In the genomic region with DNA sequence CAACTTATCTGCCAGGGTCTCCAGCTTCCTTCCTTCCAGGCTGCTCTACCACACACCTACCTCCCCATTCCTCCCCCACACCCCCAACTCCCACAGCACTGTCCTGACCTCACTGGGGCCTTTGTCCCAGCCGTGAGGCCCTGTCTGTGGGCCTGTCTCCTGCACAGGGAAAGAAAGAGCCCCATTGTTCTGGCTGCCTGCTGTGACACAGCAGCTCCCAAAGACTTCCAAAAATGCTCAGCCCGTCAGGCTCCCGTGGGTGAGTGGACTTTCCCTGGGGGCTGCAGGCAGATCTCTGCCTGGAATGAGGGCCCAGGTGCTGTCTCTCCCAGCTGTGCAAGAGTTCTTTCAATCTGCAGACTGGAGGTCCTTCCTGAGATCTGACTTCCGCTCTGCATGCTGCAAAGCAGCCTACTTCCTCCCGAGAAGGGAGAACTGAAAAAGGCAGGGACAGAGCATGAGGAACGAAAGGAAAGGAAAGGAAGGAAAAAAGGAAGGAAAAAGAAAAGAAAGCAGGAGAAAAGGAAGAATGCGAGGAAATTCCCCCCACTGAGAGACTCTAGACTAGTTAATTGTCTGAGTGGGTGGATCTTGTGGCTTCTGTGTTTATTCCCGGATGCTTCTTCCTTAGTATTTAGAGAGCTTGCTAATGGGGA, we compare ENCODE assay signal across 9 cellular contexts. TPM values are rescaled to one million over a fixed set of nuclear protein-coding genes. Genes with fewer than 3 reads are reported as not detected.
DNase-seq lines count a peak whose midpoint lies in the region; ATAC-seq, FAIRE-seq and TF ChIP-seq lines count a peak whose summit lies in the region.
"Had no signal": no experiment of that assay in that cellular context is flagged by ENCODE, and none has a peak within 500 bp of the region (broad histone marks: within the 10 kb centered on the region; RNA-seq: fewer than 3 reads in every experiment).

No MANE protein-coding gene starts in this region.

- TF ChIP-seq CTCF in HepG2 (CRISPR knock-in tag; IDR thresholded peaks at IDR 0.05) (no peak), upper lobe of left lung (IDR thresholded peaks at IDR 0.05) (no peak)

- H3K27me3 Mint-ChIP-seq in activated CD4-positive, alpha-beta T cell treated with anti-CD3 and anti-CD28 coated beads, Interleukin-2, amount 10 ng/mL, durations not matched to agents 24 days and 14 days = peaks cover 23% of the 10 kb centered on the region
- H3K27me3 Mint-ChIP-seq in activated CD4-positive, alpha-beta T cell treated with anti-CD3 and anti-CD28 coated beads for 36 hours = peaks cover 10% of the 10 kb centered on the region
- H3K27me3 Mint-ChIP-seq in immature natural killer cell (ENCODE audit: low read depth in 3 of 3) = peaks cover 10 to 18% (median 17%) of the 10 kb centered on the region in 3 donors

- TF ChIP-seq RAD21 in HepG2 (CRISPR knock-in tag; IDR thresholded peaks at IDR 0.05) = no peak

- H3K27ac ChIP-seq in HepG2 (ENCODE audit: extremely low read length, insufficient read depth, low read length) (peak overlapping the region; percentile 95), upper lobe of left lung (peak overlapping the region; percentile 80 to 91 (median 83))

- no peak overlapping the region for H2AFZ ChIP-seq in HepG2 (ENCODE audit: low read length)

- H3K27me3 ChIP-seq in HepG2 (ENCODE audit: control insufficient read depth in 1 of 2, insufficient read depth in 2 of 2, low read length in 2 of 2) (no peaks in the 10 kb centered on the region; a peak in 1 of 5 replicates), upper lobe of left lung (peaks cover 0 to 1% (median 0%) of the 10 kb centered on the region in 4 donors)

- POLR2A ChIA-PET in activated CD4-positive, alpha-beta T cell treated with anti-CD3 and anti-CD28 coated beads for 36 hours (lab: Charles Lee) = interaction anchor here (0.7 kb wide), 1 partner anchor 126 kb away, joined by 3 read pairs; no protein-coding TSS in a partner anchor
- POLR2A ChIA-PET in HepG2 (lab: Yijun Ruan, JAX) = interaction anchor here (1.0 to 11.4 kb wide), 15 partner anchors 12 to 204 kb away, joined by 3 to 189 read pairs (median 6); a partner anchor contains a TSS

- peaks cover 85% of the 10 kb centered on the region for H3K4me1 ChIP-seq in HepG2 (ENCODE audit: insufficient read depth, low read length)
- H3K4me1 ChIP-seq in upper lobe of left lung = peaks cover 84 to 92% (median 88%) of the 10 kb centered on the region in 4 donors

- peak overlapping the region; percentile 94 for H3K9ac ChIP-seq in HepG2 (ENCODE audit: insufficient read depth, low read depth, low read length)

- in situ Hi-C loops in HepG2 (cut with HindIII; ENCODE audit: extremely low pct_ligation_motif_present, low pct_unique_long_range_greater_than_20kb) = no loop called here

- peak overlapping the region; percentile 93 for H3K4me3 Mint-ChIP-seq in activated CD4-positive, alpha-beta T cell treated with anti-CD3 and anti-CD28 coated beads, Interleukin-2, amount 10 ng/mL, durations not matched to agents 24 days and 14 days
- no peak overlapping the region for H3K4me3 Mint-ChIP-seq in activated CD4-positive, alpha-beta T cell treated with anti-CD3 and anti-CD28 coated beads for 36 hours
- H3K4me3 Mint-ChIP-seq in immature natural killer cell = no peak overlapping the region

- H3K36me3 ChIP-seq in HepG2 (replicated peaks in 1 of 2; ENCODE audit: control insufficient read depth in 1 of 2, insufficient read depth in 2 of 2, low read length in 2 of 2) (peaks cover 0 to 5% of the 10 kb centered on the region in 2 experiments; a peak in 1 of 5 replicates), upper lobe of left lung (no peaks in the 10 kb centered on the region)

- TF ChIP-seq POLR2A in HepG2 (IDR thresholded peaks at IDR 0.05; ENCODE audit: insufficient read depth in 1 of 2, low read depth in 2 of 2, low read length in 2 of 2) = no peak
- TF ChIP-seq POLR2A in upper lobe of left lung (IDR thresholded peaks at IDR 0.05) = no peak

- no peak for FAIRE-seq in HepG2 (lab: Jason Lieb, UNC)
- FAIRE-seq: bronchial epithelial cell had no signal

- BruUV-seq in HepG2 (replicated peaks; lab: Mats Ljungman, UMichigan) = TSS peak; percentile 71

- peak overlapping the region; percentile 93 for H3K27ac Mint-ChIP-seq in activated CD4-positive, alpha-beta T cell treated with anti-CD3 and anti-CD28 coated beads, Interleukin-2, amount 10 ng/mL, durations not matched to agents 24 days and 14 days
- no peak overlapping the region for H3K27ac Mint-ChIP-seq in activated CD4-positive, alpha-beta T cell treated with anti-CD3 and anti-CD28 coated beads for 36 hours
- H3K27ac Mint-ChIP-seq in immature natural killer cell = peak overlapping the region in 3 of 6 donors; percentile 34 to 76 (median 73)

- CTCF ChIA-PET in activated CD4-positive, alpha-beta T cell treated with anti-CD3 and anti-CD28 coated beads for 36 hours (lab: Charles Lee) = interaction anchor here (0.6 to 7.7 kb wide), 14 partner anchors 15 to 160 kb away, joined by 3 to 117 read pairs (median 7); a partner anchor contains a TSS
- CTCF ChIA-PET in HepG2 (lab: Yijun Ruan, JAX; ENCODE audit: low intra/inter-chr PET ratio, low total read pairs) = no interaction called here

- H3K36me3 Mint-ChIP-seq in activated CD4-positive, alpha-beta T cell treated with anti-CD3 and anti-CD28 coated beads, Interleukin-2, amount 10 ng/mL, durations not matched to agents 24 days and 14 days (ENCODE audit: low read depth) = no peaks in the 10 kb centered on the region
- no peaks in the 10 kb centered on the region for H3K36me3 Mint-ChIP-seq in activated CD4-positive, alpha-beta T cell treated with anti-CD3 and anti-CD28 coated beads for 36 hours (ENCODE audit: low read depth)
- H3K36me3 Mint-ChIP-seq in immature natural killer cell = no peaks in the 10 kb centered on the region

- intact Hi-C loops in activated CD4-positive, alpha-beta T cell treated with anti-CD3 and anti-CD28 coated beads, Interleukin-2, amount 10 ng/mL, durations not matched to agents 24 days and 14 days (cut with micrococcal nuclease) = loop anchor here (2.0 kb wide), 3 partner anchors 15 to 67 kb away; a partner anchor contains a TSS
- intact Hi-C loops in activated CD4-positive, alpha-beta T cell treated with anti-CD3 and anti-CD28 coated beads for 36 hours (cut with DNase I, micrococcal nuclease) = loop anchor here in 1 of 2 experiments (5.0 kb wide), 1 partner anchor 470 kb away; no protein-coding TSS in a partner anchor
- intact Hi-C loops in HepG2 (cut with micrococcal nuclease; ENCODE audit: unreplicated experiment) = loop anchor here (10.0 kb wide), 1 partner anchor 63 kb away; a partner anchor contains a TSS

- ATAC-seq in activated CD4-positive, alpha-beta T cell treated with anti-CD3 and anti-CD28 coated beads for 36 hours = no peak
- ATAC-seq in HepG2 (peak; percentile 9), upper lobe of left lung (ENCODE audit: low FRiP score in 2 of 2) (no peak), GM21529 (IDR thresholded peaks at IDR 0.05; ENCODE audit: unreplicated experiment) (no peak)

- TF ChIP-seq EP300 in HepG2 (IDR thresholded peaks at IDR 0.05; ENCODE audit: low read depth in 2 of 2, low read length in 2 of 2) (peak in 1 of 2 experiments; percentile 52; a peak in 1 of 4 replicates), HepG2 (CRISPR knock-in tag; IDR thresholded peaks at IDR 0.05; ENCODE audit: borderline replicate concordance) (no peak), upper lobe of left lung (IDR thresholded peaks at IDR 0.05) (no peak)

- H3K9me3 ChIP-seq in HepG2 (ENCODE audit: low read length) (no peaks in the 10 kb centered on the region), upper lobe of left lung (no peaks in the 10 kb centered on the region)

- H3K4me3 ChIP-seq in HepG2 (replicated peaks in 1 of 3; ENCODE audit: insufficient read depth in 1 of 3, low read depth in 2 of 3, low read length in 3 of 3) (peak overlapping the region; percentile 50 to 80 (median 75); a peak in 5 of 6 replicates), upper lobe of left lung (no peak overlapping the region)

- no peaks in the 10 kb centered on the region for H3K9me3 Mint-ChIP-seq in activated CD4-positive, alpha-beta T cell treated with anti-CD3 and anti-CD28 coated beads, Interleukin-2, amount 10 ng/mL, durations not matched to agents 24 days and 14 days
- no peaks in the 10 kb centered on the region for H3K9me3 Mint-ChIP-seq in activated CD4-positive, alpha-beta T cell treated with anti-CD3 and anti-CD28 coated beads for 36 hours (ENCODE audit: low read depth)
- H3K9me3 Mint-ChIP-seq in immature natural killer cell = no peaks in the 10 kb centered on the region

- peaks cover 20% of the 10 kb centered on the region for H3K79me2 ChIP-seq in HepG2 (ENCODE audit: insufficient read depth, low read length)

- no peak for DNase-seq in activated CD4-positive, alpha-beta T cell treated with anti-CD3 and anti-CD28 coated beads, Interleukin-2, amount 10 ng/mL, durations not matched to agents 24 days and 14 days
- no peak for DNase-seq in activated CD4-positive, alpha-beta T cell treated with anti-CD3 and anti-CD28 coated beads for 36 hours
- DNase-seq in amniotic epithelial cell (ENCODE audit: low read depth) (peak; percentile 24), HepG2 (ENCODE audit: low spot score) (peak; percentile 76), upper lobe of left lung (no peak), kidney glomerular epithelial cell (lab: John Stamatoyannopoulos, UW) (no peak), immature natural killer cell (no peak)

- peaks cover 28% of the 10 kb centered on the region for H4K20me1 ChIP-seq in HepG2 (ENCODE audit: insufficient read depth, low read length)

- peak overlapping the region; percentile 95 for H3K4me2 ChIP-seq in HepG2 (ENCODE audit: low read depth, low read length)

- H3K4me1 Mint-ChIP-seq in activated CD4-positive, alpha-beta T cell treated with anti-CD3 and anti-CD28 coated beads, Interleukin-2, amount 10 ng/mL, durations not matched to agents 24 days and 14 days = peaks cover 58% of the 10 kb centered on the region
- H3K4me1 Mint-ChIP-seq in activated CD4-positive, alpha-beta T cell treated with anti-CD3 and anti-CD28 coated beads for 36 hours = peaks cover 41% of the 10 kb centered on the region
- H3K4me1 Mint-ChIP-seq in immature natural killer cell = peaks cover 46 to 52% of the 10 kb centered on the region in 2 donors

- WGBS in HepG2 (ENCODE audit: low lambda C conversion rate) = 30% methylated on average over 8 of the region's 8 CpGs
- WGBS in upper lobe of left lung, 2 donors = 37 to 43% methylated on average over 8 of the region's 8 CpGs

RNA-seq across cellular contexts. Expression of a gene that starts 15.1 kb away (rescaled TPM):
- total RNA-seq in activated CD4-positive, alpha-beta T cell treated with anti-CD3 and anti-CD28 coated beads, Interleukin-2, amount 10 ng/mL, durations not matched to agents 24 days and 14 days = 0.05 TPM in 2 replicates
- total RNA-seq in activated CD4-positive, alpha-beta T cell treated with anti-CD3 and anti-CD28 coated beads for 36 hours = under 1 TPM in 1 of 2 experiments, not detected in 1; 0.02 TPM
- 12.7 and 16.6 TPM in 2 replicates for total RNA-seq in HepG2 (2016; rRNA removed; fragmentation: Illumina TruSeq; extraction: Trizol)
- 0.30 and 0.53 TPM in 2 replicates for total RNA-seq in HepG2 (2016; cell fraction: cytosol; rRNA removed; fragmentation: Illumina TruSeq; extraction: Trizol; ENCODE audit: low read depth)
- 9.1 and 18.2 TPM in 2 replicates for total RNA-seq in HepG2 (2016; cell fraction: insoluble cytoplasmic fraction; rRNA removed; fragmentation: Illumina TruSeq; extraction: Trizol)
- total RNA-seq in HepG2 (2016; cell fraction: membrane; rRNA removed; fragmentation: Illumina TruSeq; extraction: Trizol) = 1.4 and 1.5 TPM in 2 replicates
- 11.7 and 13.1 TPM in 2 replicates for total RNA-seq in HepG2 (2016; cell fraction: nucleus; rRNA removed; fragmentation: Illumina TruSeq; extraction: Trizol)
- polyA plus RNA-seq in HepG2 (2011; rRNA removed) = 1.7 and 2.5 TPM in 2 replicates
- polyA plus RNA-seq in HepG2 (2011; cell fraction: cytosol; rRNA removed) = 1.1 and 1.2 TPM in 2 replicates
- polyA plus RNA-seq in HepG2 (2011; cell fraction: nucleus; rRNA removed) = 9.3 and 9.7 TPM in 2 replicates
- 3.5 and 3.6 TPM in 2 replicates for polyA plus RNA-seq in HepG2 (2012)
- 0.32 and 0.38 TPM in 2 replicates for polyA plus RNA-seq in HepG2 (2016; cell fraction: cytosol; fragmentation: Illumina TruSeq; extraction: Trizol; ENCODE audit: low read depth)
- 8.6 and 10.8 TPM in 2 replicates for polyA plus RNA-seq in HepG2 (2016; cell fraction: insoluble cytoplasmic fraction; fragmentation: Illumina TruSeq; extraction: Trizol; ENCODE audit: low read depth)
- 0.46 and 0.93 TPM in 2 replicates for polyA plus RNA-seq in HepG2 (2016; cell fraction: membrane; fragmentation: Illumina TruSeq; extraction: Trizol; ENCODE audit: low read depth)
- polyA plus RNA-seq in HepG2 (2016; cell fraction: nucleus; fragmentation: Illumina TruSeq; extraction: Trizol; ENCODE audit: insufficient read depth, low read depth) = 27.3 and 27.7 TPM in 2 replicates
- polyA minus RNA-seq in HepG2 (2011; rRNA and poly(A)+ RNA removed; ENCODE audit: low replicate concordance) = 0.91 and 2.7 TPM in 2 replicates
- 2.4 and 2.5 TPM in 2 replicates for polyA minus RNA-seq in HepG2 (2011; cell fraction: cytosol; rRNA and poly(A)+ RNA removed)
- polyA minus RNA-seq in HepG2 (2011; cell fraction: nucleus; rRNA and poly(A)+ RNA removed) = 1.5 and 1.7 TPM in 2 replicates
- 10 to 100 TPM; 25.9 to 93.5 (median 34.3) TPM for total RNA-seq in upper lobe of left lung
- polyA plus RNA-seq in immature natural killer cell = not detected

RNA-seq across cellular contexts. Expression of a gene that starts 20.1 kb away (rescaled TPM):
- total RNA-seq in activated CD4-positive, alpha-beta T cell treated with anti-CD3 and anti-CD28 coated beads, Interleukin-2, amount 10 ng/mL, durations not matched to agents 24 days and 14 days = not detected in 2 replicates
- total RNA-seq in activated CD4-positive, alpha-beta T cell treated with anti-CD3 and anti-CD28 coated beads for 36 hours = not detected
- total RNA-seq in HepG2 (2016; rRNA removed; fragmentation: Illumina TruSeq; extraction: Trizol) = not detected in 2 replicates
- total RNA-seq in HepG2 (2016; cell fraction: cytosol; rRNA removed; fragmentation: Illumina TruSeq; extraction: Trizol; ENCODE audit: low read depth) = not detected in 2 replicates
- total RNA-seq in HepG2 (2016; cell fraction: insoluble cytoplasmic fraction; rRNA removed; fragmentation: Illumina TruSeq; extraction: Trizol) = not detected in 2 replicates
- total RNA-seq in HepG2 (2016; cell fraction: membrane; rRNA removed; fragmentation: Illumina TruSeq; extraction: Trizol) = not detected in 2 replicates
- total RNA-seq in HepG2 (2016; cell fraction: nucleus; rRNA removed; fragmentation: Illumina TruSeq; extraction: Trizol) = not detected in 2 replicates
- not detected in 2 replicates for polyA plus RNA-seq in HepG2 (2011; rRNA removed)
- polyA plus RNA-seq in HepG2 (2011; cell fraction: cytosol; rRNA removed) = not detected in 2 replicates
- polyA plus RNA-seq in HepG2 (2011; cell fraction: nucleus; rRNA removed) = 0.24 TPM in 1 of 2 replicates, not detected in the other
- 0.21 TPM in 2 replicates for polyA plus RNA-seq in HepG2 (2012)
- polyA plus RNA-seq in HepG2 (2016; cell fraction: cytosol; fragmentation: Illumina TruSeq; extraction: Trizol; ENCODE audit: low read depth) = not detected in 2 replicates
- polyA plus RNA-seq in HepG2 (2016; cell fraction: insoluble cytoplasmic fraction; fragmentation: Illumina TruSeq; extraction: Trizol; ENCODE audit: low read depth) = not detected in 2 replicates
- not detected in 2 replicates for polyA plus RNA-seq in HepG2 (2016; cell fraction: membrane; fragmentation: Illumina TruSeq; extraction: Trizol; ENCODE audit: low read depth)
- not detected in 2 replicates for polyA plus RNA-seq in HepG2 (2016; cell fraction: nucleus; fragmentation: Illumina TruSeq; extraction: Trizol; ENCODE audit: insufficient read depth, low read depth)
- not detected in 2 replicates for polyA minus RNA-seq in HepG2 (2011; rRNA and poly(A)+ RNA removed; ENCODE audit: low replicate concordance)
- polyA minus RNA-seq in HepG2 (2011; cell fraction: cytosol; rRNA and poly(A)+ RNA removed) = not detected in 2 replicates
- polyA minus RNA-seq in HepG2 (2011; cell fraction: nucleus; rRNA and poly(A)+ RNA removed) = not detected in 2 replicates
- under 1 TPM in 2 of 6 donors, not detected in 4; 0.11 to 0.13 TPM for total RNA-seq in upper lobe of left lung
- under 1 TPM in 1 of 3 donors, not detected in 2; 0.35 TPM for polyA plus RNA-seq in immature natural killer cell
- total RNA-seq: bronchial epithelial cell had no signal

RNA-seq across cellular contexts. Expression of a gene that starts 42.8 kb away (rescaled TPM):
- not detected in 2 replicates for total RNA-seq in activated CD4-positive, alpha-beta T cell treated with anti-CD3 and anti-CD28 coated beads, Interleukin-2, amount 10 ng/mL, durations not matched to agents 24 days and 14 days
- under 1 TPM in 1 of 2 experiments, not detected in 1; 0.34 TPM for total RNA-seq in activated CD4-positive, alpha-beta T cell treated with anti-CD3 and anti-CD28 coated beads for 36 hours
- not detected in 2 replicates for total RNA-seq in HepG2 (2016; rRNA removed; fragmentation: Illumina TruSeq; extraction: Trizol)
- total RNA-seq in HepG2 (2016; cell fraction: cytosol; rRNA removed; fragmentation: Illumina TruSeq; extraction: Trizol; ENCODE audit: low read depth) = not detected in 2 replicates
- total RNA-seq in HepG2 (2016; cell fraction: insoluble cytoplasmic fraction; rRNA removed; fragmentation: Illumina TruSeq; extraction: Trizol) = not detected in 2 replicates
- total RNA-seq in HepG2 (2016; cell fraction: membrane; rRNA removed; fragmentation: Illumina TruSeq; extraction: Trizol) = not detected in 2 replicates
- not detected in 2 replicates for total RNA-seq in HepG2 (2016; cell fraction: nucleus; rRNA removed; fragmentation: Illumina TruSeq; extraction: Trizol)
- 0.09 TPM in 1 of 2 replicates, not detected in the other for polyA plus RNA-seq in HepG2 (2011; rRNA removed)
- not detected in 2 replicates for polyA plus RNA-seq in HepG2 (2011; cell fraction: cytosol; rRNA removed)
- 0.40 and 0.62 TPM in 2 replicates for polyA plus RNA-seq in HepG2 (2011; cell fraction: nucleus; rRNA removed)
- 0.19 TPM in 1 of 2 replicates, not detected in the other for polyA plus RNA-seq in HepG2 (2012)
- not detected in 2 replicates for polyA plus RNA-seq in HepG2 (2016; cell fraction: cytosol; fragmentation: Illumina TruSeq; extraction: Trizol; ENCODE audit: low read depth)
- not detected in 2 replicates for polyA plus RNA-seq in HepG2 (2016; cell fraction: insoluble cytoplasmic fraction; fragmentation: Illumina TruSeq; extraction: Trizol; ENCODE audit: low read depth)
- not detected in 2 replicates for polyA plus RNA-seq in HepG2 (2016; cell fraction: membrane; fragmentation: Illumina TruSeq; extraction: Trizol; ENCODE audit: low read depth)
- not detected in 2 replicates for polyA plus RNA-seq in HepG2 (2016; cell fraction: nucleus; fragmentation: Illumina TruSeq; extraction: Trizol; ENCODE audit: insufficient read depth, low read depth)
- not detected in 2 replicates for polyA minus RNA-seq in HepG2 (2011; rRNA and poly(A)+ RNA removed; ENCODE audit: low replicate concordance)
- polyA minus RNA-seq in HepG2 (2011; cell fraction: cytosol; rRNA and poly(A)+ RNA removed) = not detected in 2 replicates
- not detected in 2 replicates for polyA minus RNA-seq in HepG2 (2011; cell fraction: nucleus; rRNA and poly(A)+ RNA removed)
- total RNA-seq in upper lobe of left lung = 1 to 10 TPM in 1 of 6 donors, under 1 TPM in 2, not detected in 3; 0.14 to 5.0 (median 0.37) TPM
- not detected for polyA plus RNA-seq in immature natural killer cell

RNA-seq across cellular contexts. Expression of a gene that starts 43.3 kb away (rescaled TPM):
- 0.62 and 1.4 TPM in 2 replicates for total RNA-seq in activated CD4-positive, alpha-beta T cell treated with anti-CD3 and anti-CD28 coated beads, Interleukin-2, amount 10 ng/mL, durations not matched to agents 24 days and 14 days
- under 1 TPM; 0.88 to 0.98 TPM for total RNA-seq in activated CD4-positive, alpha-beta T cell treated with anti-CD3 and anti-CD28 coated beads for 36 hours
- total RNA-seq in HepG2 (2016; rRNA removed; fragmentation: Illumina TruSeq; extraction: Trizol) = 0.21 and 0.60 TPM in 2 replicates
- not detected in 2 replicates for total RNA-seq in HepG2 (2016; cell fraction: cytosol; rRNA removed; fragmentation: Illumina TruSeq; extraction: Trizol; ENCODE audit: low read depth)
- 0.28 TPM in 1 of 2 replicates, not detected in the other for total RNA-seq in HepG2 (2016; cell fraction: insoluble cytoplasmic fraction; rRNA removed; fragmentation: Illumina TruSeq; extraction: Trizol)
- not detected in 2 replicates for total RNA-seq in HepG2 (2016; cell fraction: membrane; rRNA removed; fragmentation: Illumina TruSeq; extraction: Trizol)
- total RNA-seq in HepG2 (2016; cell fraction: nucleus; rRNA removed; fragmentation: Illumina TruSeq; extraction: Trizol) = not detected in 2 replicates
- 0.37 and 0.40 TPM in 2 replicates for polyA plus RNA-seq in HepG2 (2011; rRNA removed)
- polyA plus RNA-seq in HepG2 (2011; cell fraction: cytosol; rRNA removed) = 0.14 and 0.16 TPM in 2 replicates
- polyA plus RNA-seq in HepG2 (2011; cell fraction: nucleus; rRNA removed) = 0.50 and 0.85 TPM in 2 replicates
- 1.3 TPM in 1 of 2 replicates, not detected in the other for polyA plus RNA-seq in HepG2 (2012)
- 0.24 TPM in 1 of 2 replicates, not detected in the other for polyA plus RNA-seq in HepG2 (2016; cell fraction: cytosol; fragmentation: Illumina TruSeq; extraction: Trizol; ENCODE audit: low read depth)
- 0.57 and 0.99 TPM in 2 replicates for polyA plus RNA-seq in HepG2 (2016; cell fraction: insoluble cytoplasmic fraction; fragmentation: Illumina TruSeq; extraction: Trizol; ENCODE audit: low read depth)
- polyA plus RNA-seq in HepG2 (2016; cell fraction: membrane; fragmentation: Illumina TruSeq; extraction: Trizol; ENCODE audit: low read depth) = not detected in 2 replicates
- 0.51 and 1.8 TPM in 2 replicates for polyA plus RNA-seq in HepG2 (2016; cell fraction: nucleus; fragmentation: Illumina TruSeq; extraction: Trizol; ENCODE audit: insufficient read depth, low read depth)
- 1.2 TPM in 1 of 2 replicates, not detected in the other for polyA minus RNA-seq in HepG2 (2011; rRNA and poly(A)+ RNA removed; ENCODE audit: low replicate concordance)
- not detected in 2 replicates for polyA minus RNA-seq in HepG2 (2011; cell fraction: cytosol; rRNA and poly(A)+ RNA removed)
- not detected in 2 replicates for polyA minus RNA-seq in HepG2 (2011; cell fraction: nucleus; rRNA and poly(A)+ RNA removed)
- 1 to 10 TPM in 4 of 6 donors, under 1 TPM in 1, not detected in 1; 0.76 to 8.1 (median 3.9) TPM for total RNA-seq in upper lobe of left lung
- polyA plus RNA-seq in immature natural killer cell = not detected

Comparison
In these comparisons a context has a peak if more than half of its experiments do, and no peak if none do; other contexts are left out.
1. DNase-seq: peak in amniotic epithelial cell (single experiment) and HepG2 (single experiment); none in activated CD4-positive, alpha-beta T cell treated with anti-CD3 and anti-CD28 coated beads, Interleukin-2, amount 10 ng/mL, durations not matched to agents 24 days and 14 days (single experiment), activated CD4-positive, alpha-beta T cell treated with anti-CD3 and anti-CD28 coated beads for 36 hours (single experiment), upper lobe of left lung (0 of 2), kidney glomerular epithelial cell (single experiment) and immature natural killer cell (0 of 3).
2. H3K4me3 ChIP-seq: peak in HepG2 (3 of 3); none in upper lobe of left lung (0 of 4).